ENCODE assay signal across 23 cellular contexts in genomic region chr3:35927441-35927840, GRCh38.
"Had no signal": no experiment of that assay in that cellular context is flagged by ENCODE, and none has a peak within 500 bp of the region (broad histone marks: within the 10 kb centered on the region; RNA-seq: fewer than 3 reads in every experiment).

No MANE protein-coding gene starts in this region.

- ATAC-seq: foreskin keratinocyte; gastroesophageal sphincter; heart left ventricle; left lobe of liver; natural killer cell; right cardiac atrium; stimulated activated effector memory CD8-positive, alpha-beta T cell treated with anti-CD3 and anti-CD28 coated beads, Interleukin-12 subunit alpha, Interleukin-12 subunit beta, amount 100 ng/mL, for 72 hours had no signal

- H3K27ac ChIP-seq: colonic mucosa, esophagus muscularis mucosa, foreskin keratinocyte, gastroesophageal sphincter, heart left ventricle, hepatocyte, parathyroid adenoma, prostate gland, sigmoid colon, stomach, thoracic aorta, tibial nerve, upper lobe of left lung had no signal

- H3K4me3 ChIP-seq: colonic mucosa, esophagus muscularis mucosa, gastroesophageal sphincter, heart left ventricle, hepatocyte, lung, prostate gland, sigmoid colon, stomach, thoracic aorta, tibial nerve, upper lobe of left lung had no signal

- H3K27me3 ChIP-seq: colonic mucosa, esophagus muscularis mucosa, gastroesophageal sphincter, heart left ventricle, hepatocyte, sigmoid colon, stomach, tibial nerve, upper lobe of left lung had no signal

- DNase-seq: colonic mucosa; effector memory CD4-positive, alpha-beta T cell; foreskin keratinocyte; heart left ventricle; kidney; natural killer cell; right cardiac atrium; sigmoid colon; stimulated activated CD4-positive, alpha-beta T cell treated with anti-CD3 and anti-CD28 coated beads, Interleukin-2, amount 100 ng/mL, for 24 hours; stimulated activated CD4-positive, alpha-beta T cell treated with anti-CD3 and anti-CD28 coated beads, Interleukin-4, amount 100 ng/mL, for 24 hours; stimulated activated naive CD4-positive, alpha-beta T cell treated with Interleukin-2 at 50 U/mL for 16 hours; stomach; upper lobe of left lung had no signal
